ENCODE assay signal across 28 cellular contexts in the genomic region with DNA sequence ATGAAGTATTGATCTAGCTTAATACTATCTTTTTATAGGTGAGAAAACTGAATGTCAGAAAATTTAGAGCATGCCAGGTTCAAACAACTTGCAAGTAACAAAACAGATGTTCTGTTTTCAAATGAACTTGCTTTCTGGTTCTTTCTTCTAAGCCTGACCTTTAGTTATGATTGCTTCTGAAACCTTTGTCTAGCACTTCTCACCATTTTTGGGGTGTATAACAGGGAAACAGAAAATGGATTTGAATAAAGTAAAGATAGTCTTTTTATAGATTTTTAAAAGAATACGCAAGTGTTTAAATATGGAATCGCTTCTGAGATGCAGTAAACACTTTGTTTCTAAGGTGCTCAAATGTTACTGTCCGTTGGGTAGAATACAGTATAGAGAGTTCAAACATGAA.
"Had no signal": no experiment of that assay in that cellular context is flagged by ENCODE, and none has a peak within 500 bp of the region (broad histone marks: within the 10 kb centered on the region; RNA-seq: fewer than 3 reads in every experiment).

No MANE protein-coding gene starts in this region.

- H3K4me1 ChIP-seq: colonic mucosa, foreskin keratinocyte, gastroesophageal sphincter, left lung, pancreas, right lobe of liver, testis, tibial artery, upper lobe of left lung had no signal

- H3K27me3 ChIP-seq: colonic mucosa, foreskin keratinocyte, gastroesophageal sphincter, heart left ventricle, hepatocyte, left lung, neutrophil, pancreas, right lobe of liver, testis, tibial artery, upper lobe of left lung had no signal

- ATAC-seq: esophagus mucosa; foreskin keratinocyte; gastroesophageal sphincter; heart left ventricle; left cardiac atrium; left lung; mucosa of descending colon; natural killer cell treated with Interleukin-12 subunit alpha and Interleukin-12 subunit beta and Interleukin-15 and Interleukin-18, amount 100 ng/mL, for 72 hours; pancreas; right lobe of liver had no signal

- H3K27ac ChIP-seq: colonic mucosa, epithelial cell of prostate, foreskin keratinocyte, gastroesophageal sphincter, heart left ventricle, hepatocyte, left lung, neutrophil, pancreas, right lobe of liver, testis, tibial artery, upper lobe of left lung had no signal

- H3K9me3 ChIP-seq: colonic mucosa, gastroesophageal sphincter, heart left ventricle, left lung, mucosa of descending colon, neutrophil, pancreas, right lobe of liver, testis, tibial artery, upper lobe of left lung had no signal

- H3K4me2 ChIP-seq: hepatocyte had no signal

- H3K79me2 ChIP-seq: hepatocyte had no signal

- H2AFZ ChIP-seq: hepatocyte had no signal

- H3K36me3 ChIP-seq: colonic mucosa, gastroesophageal sphincter, heart left ventricle, left lung, neutrophil, pancreas, right lobe of liver, tibial artery, upper lobe of left lung had no signal

- DNase-seq: colonic mucosa; effector CD8-positive, alpha-beta T cell; endodermal cell; foreskin keratinocyte; heart left ventricle; left cardiac atrium; left lung; mesenchymal stem cell; naive B cell; pancreas; retina; right lobe of liver; small intestine; stimulated activated CD4-positive, alpha-beta T cell treated with anti-CD3 and anti-CD28 coated beads, Interleukin-15, amount 100 ng/mL, for 24 hours; stimulated activated CD4-positive, alpha-beta T cell treated with anti-CD3 and anti-CD28 coated beads, Interleukin-4, amount 100 ng/mL, for 1 hour; stimulated activated CD8-positive, alpha-beta memory T cell treated with anti-CD3 and anti-CD28 coated beads, Interleukin-4, amount 100 ng/mL, for 48 hours; stimulated activated naive CD4-positive, alpha-beta T cell treated with Interleukin-2 at 50 U/mL for 16 hours; substantia nigra; testis; tibial artery; upper lobe of left lung had no signal

- H3K4me3 ChIP-seq: colonic mucosa, gastroesophageal sphincter, heart left ventricle, hepatocyte, left lung, mucosa of descending colon, pancreas, right lobe of liver, testis, tibial artery, upper lobe of left lung had no signal
